In the genomic region with DNA sequence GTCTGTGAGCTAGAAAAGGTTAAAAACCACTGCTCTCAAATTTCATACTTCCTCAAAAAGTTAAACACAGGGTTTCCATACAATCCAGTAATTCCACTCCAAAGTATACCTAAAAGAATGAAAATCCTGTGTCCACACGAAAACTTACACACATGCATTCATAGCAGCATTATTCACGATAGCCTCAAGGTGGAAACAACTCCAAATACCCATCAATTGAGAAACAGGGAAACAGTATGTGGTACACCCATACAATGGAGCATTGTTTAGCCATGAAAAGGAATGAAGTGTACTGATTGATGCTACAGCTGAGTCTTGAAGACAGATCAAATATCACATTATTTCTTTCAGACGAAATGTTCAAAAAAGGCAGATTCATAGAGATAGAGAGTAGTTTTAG, we compare ENCODE assay signal across 23 cellular contexts. TPM values are rescaled to one million over a fixed set of nuclear protein-coding genes. Genes with fewer than 3 reads are reported as not detected.
DNase-seq lines count a peak whose midpoint lies in the region; ATAC-seq, FAIRE-seq and TF ChIP-seq lines count a peak whose summit lies in the region.
"Had no signal": no experiment of that assay in that cellular context is flagged by ENCODE, and none has a peak within 500 bp of the region (broad histone marks: within the 10 kb centered on the region; RNA-seq: fewer than 3 reads in every experiment).

No MANE protein-coding gene starts in this region.

- peak overlapping the region; percentile 42 for H3K27ac Mint-ChIP-seq in activated naive CD4-positive, alpha-beta T cell treated with anti-CD3 and anti-CD28 coated beads, Interleukin-2, amount 10 ng/mL, durations not matched to agents 7 days and 5 days
- peak overlapping the region in 1 of 2 donors; percentile 88 for H3K27ac Mint-ChIP-seq in activated naive CD4-positive, alpha-beta T cell treated with anti-CD3 and anti-CD28 coated beads, Interleukin-2, amount 50 U/mL, for 72 hours
- peak overlapping the region in 1 of 2 donors; percentile 5 for H3K27ac Mint-ChIP-seq in stimulated activated naive CD8-positive, alpha-beta T cell treated with anti-CD3 and anti-CD28 coated beads, Interleukin-15, amount 100 ng/mL, for 72 hours
- H3K27ac Mint-ChIP-seq in mesothelial cell of epicardium = no peak overlapping the region
- H3K27ac Mint-ChIP-seq: H9, WTC11 had no signal

- H3K4me3 ChIP-seq in bronchial epithelial cell (ENCODE audit: low read depth, low read length) = no peak overlapping the region
- H3K4me3 ChIP-seq: esophagus muscularis mucosa, thoracic aorta had no signal

- H3K36me3 Mint-ChIP-seq in activated naive CD4-positive, alpha-beta T cell treated with anti-CD3 and anti-CD28 coated beads, Interleukin-2, amount 10 ng/mL, durations not matched to agents 7 days and 5 days = peaks cover 83% of the 10 kb centered on the region
- H3K36me3 Mint-ChIP-seq in activated naive CD4-positive, alpha-beta T cell treated with anti-CD3 and anti-CD28 coated beads, Interleukin-2, amount 50 U/mL, for 72 hours = peaks cover 38 to 76% of the 10 kb centered on the region in 2 donors
- peaks cover 49% of the 10 kb centered on the region for H3K36me3 Mint-ChIP-seq in mesothelial cell of epicardium

- no peak for ATAC-seq in activated naive CD4-positive, alpha-beta T cell treated with anti-CD3 and anti-CD28 coated beads, Interleukin-2, amount 50 U/mL, for 72 hours
- no peak for ATAC-seq in stimulated activated naive CD8-positive, alpha-beta T cell treated with anti-CD3 and anti-CD28 coated beads, Interleukin-15, amount 100 ng/mL, for 72 hours
- ATAC-seq: HepG2, left ventricle myocardium superior, WTC11 had no signal

- peaks cover 75% of the 10 kb centered on the region for H3K4me1 Mint-ChIP-seq in activated naive CD4-positive, alpha-beta T cell treated with anti-CD3 and anti-CD28 coated beads, Interleukin-2, amount 10 ng/mL, durations not matched to agents 7 days and 5 days
- H3K4me1 Mint-ChIP-seq in stimulated activated naive CD8-positive, alpha-beta T cell treated with anti-CD3 and anti-CD28 coated beads, Interleukin-15, amount 100 ng/mL, for 72 hours = peaks cover 76% of the 10 kb centered on the region
- H3K4me1 Mint-ChIP-seq in mesothelial cell of epicardium = peaks cover 40% of the 10 kb centered on the region

- H3K36me3 ChIP-seq in bronchial epithelial cell (ENCODE audit: control insufficient read depth, insufficient read depth, low read length) = peaks cover 5% of the 10 kb centered on the region

- no peaks in the 10 kb centered on the region for H3K27me3 ChIP-seq in bronchial epithelial cell (ENCODE audit: control insufficient read depth, insufficient read depth, low read length)
- H3K27me3 ChIP-seq: esophagus muscularis mucosa had no signal

- H3K4me3 Mint-ChIP-seq in activated naive CD4-positive, alpha-beta T cell treated with anti-CD3 and anti-CD28 coated beads, Interleukin-2, amount 10 ng/mL, durations not matched to agents 7 days and 5 days = peak overlapping the region; percentile 81
- peak overlapping the region; percentile 9 to 54 for H3K4me3 Mint-ChIP-seq in stimulated activated naive CD8-positive, alpha-beta T cell treated with anti-CD3 and anti-CD28 coated beads, Interleukin-15, amount 100 ng/mL, for 72 hours
- H3K4me3 Mint-ChIP-seq in mesothelial cell of epicardium = no peak overlapping the region
- H3K4me3 Mint-ChIP-seq: H9, WTC11 had no signal

- no peaks in the 10 kb centered on the region for H3K27me3 Mint-ChIP-seq in activated naive CD4-positive, alpha-beta T cell treated with anti-CD3 and anti-CD28 coated beads, Interleukin-2, amount 10 ng/mL, durations not matched to agents 7 days and 5 days
- H3K27me3 Mint-ChIP-seq in stimulated activated naive CD8-positive, alpha-beta T cell treated with anti-CD3 and anti-CD28 coated beads, Interleukin-15, amount 100 ng/mL, for 72 hours = no peaks in the 10 kb centered on the region
- H3K27me3 Mint-ChIP-seq in mesothelial cell of epicardium (ENCODE audit: low read depth) = no peaks in the 10 kb centered on the region

- in situ Hi-C loops in SK-MEL-5 (cut with HindIII; ENCODE audit: low pct_unique_long_range_greater_than_20kb, low sequenced_read_pairs) = no loop called here

- H3K9me3 Mint-ChIP-seq in activated naive CD4-positive, alpha-beta T cell treated with anti-CD3 and anti-CD28 coated beads, Interleukin-2, amount 10 ng/mL, durations not matched to agents 7 days and 5 days = peaks cover 39% of the 10 kb centered on the region
- H3K9me3 Mint-ChIP-seq in activated naive CD4-positive, alpha-beta T cell treated with anti-CD3 and anti-CD28 coated beads, Interleukin-2, amount 50 U/mL, for 72 hours = peaks cover 17 to 23% of the 10 kb centered on the region in 2 donors
- peaks cover 24 to 25% of the 10 kb centered on the region in 2 donors for H3K9me3 Mint-ChIP-seq in stimulated activated naive CD8-positive, alpha-beta T cell treated with anti-CD3 and anti-CD28 coated beads, Interleukin-15, amount 100 ng/mL, for 72 hours
- H3K9me3 Mint-ChIP-seq in mesothelial cell of epicardium = peaks cover 35% of the 10 kb centered on the region
- H3K9me3 Mint-ChIP-seq: WTC11 had no signal

- no peak for FAIRE-seq in bronchial epithelial cell (lab: Jason Lieb, UNC)
- FAIRE-seq: HepG2 had no signal

- no peak for DNase-seq in activated naive CD4-positive, alpha-beta T cell treated with anti-CD3 and anti-CD28 coated beads, Interleukin-2, amount 10 ng/mL, durations not matched to agents 7 days and 5 days
- no peak for DNase-seq in activated naive CD4-positive, alpha-beta T cell treated with anti-CD3 and anti-CD28 coated beads, Interleukin-2, amount 50 U/mL, for 72 hours (ENCODE audit: low spot score in 2 of 2)
- peak; percentile 96 for DNase-seq in SK-MEL-5 (ENCODE audit: low read depth, low spot score)
- DNase-seq in bronchial epithelial cell (ENCODE audit: low read depth) = peak; percentile 66
- DNase-seq in stimulated activated naive CD8-positive, alpha-beta T cell treated with anti-CD3 and anti-CD28 coated beads, Interleukin-15, amount 100 ng/mL, for 72 hours = no peak
- DNase-seq in T-helper 9 cell = no peak
- no peak for DNase-seq in mesothelial cell of epicardium (ENCODE audit: low spot score in 2 of 2, unreplicated experiment in 2 of 2)
- DNase-seq in stimulated activated naive CD4-positive, alpha-beta T cell treated with Interleukin-2 at 50 U/mL for 16 hours (lab: John Stamatoyannopoulos, UW) = no peak
- DNase-seq: activated CD8-positive, alpha-beta memory T cell treated with anti-CD3 and anti-CD28 coated beads, Interleukin-2, amount 50 U/mL, for 4 hours; amygdala; COR-L47; glutamatergic neuron; H9; left ventricle myocardium superior; NCI-H1105 treated with DMSO at 0.1 percent for 48 hours; NCI-H2107; NCI-H526; Right ventricle myocardium superior; stimulated activated CD4-positive, alpha-beta T cell treated with anti-CD3 and anti-CD28 coated beads, Interleukin-12 subunit alpha, Interleukin-12 subunit beta, amount 100 ng/mL, for 4 hours had no signal

- TF ChIP-seq CTCF in bronchial epithelial cell (IDR thresholded peaks at IDR 0.05; ENCODE audit: insufficient read depth, low read length, severe bottlenecking) (no peak), mesothelial cell of epicardium (IDR thresholded peaks at IDR 0.05; ENCODE audit: unreplicated experiment) (no peak)

- CTCF ChIA-PET in activated naive CD4-positive, alpha-beta T cell treated with anti-CD3 and anti-CD28 coated beads, Interleukin-2, amount 10 ng/mL, durations not matched to agents 7 days and 5 days (lab: Charles Lee) = interaction anchor here (1.3 to 5.1 kb wide), 4 partner anchors 16 to 52 kb away, joined by 3 to 30 read pairs (median 4); no protein-coding TSS in a partner anchor

RNA-seq across cellular contexts. Expression of a gene that starts 36.7 kb away (rescaled TPM):
- total RNA-seq in activated naive CD4-positive, alpha-beta T cell treated with anti-CD3 and anti-CD28 coated beads, Interleukin-2, amount 50 U/mL, for 72 hours = 10 to 100 TPM; 37.0 to 59.5 TPM
- 21.6 and 25.8 TPM in 2 replicates for total RNA-seq in SK-MEL-5 (2014; rRNA removed; shearing (Covaris generic))
- 81.7 and 107 TPM in 2 replicates for polyA plus RNA-seq in SK-MEL-5 (2015; cell fraction: cytosol; rRNA removed)
- 38.8 and 46.0 TPM in 2 replicates for polyA plus RNA-seq in SK-MEL-5 (2015; cell fraction: nucleus; rRNA removed)
- total RNA-seq in bronchial epithelial cell = 41.6 and 55.8 TPM in 2 replicates
- 46.9 to 52.8 TPM (median 51.7 TPM) in 3 replicates for total RNA-seq in mesothelial cell of epicardium

Comparison
In these comparisons a context has a peak if more than half of its experiments do, and no peak if none do; other contexts are left out.
1. DNase-seq: peak in SK-MEL-5 (single experiment) and bronchial epithelial cell (single experiment); none in activated naive CD4-positive, alpha-beta T cell treated with anti-CD3 and anti-CD28 coated beads, Interleukin-2, amount 10 ng/mL, durations not matched to agents 7 days and 5 days (single experiment), activated naive CD4-positive, alpha-beta T cell treated with anti-CD3 and anti-CD28 coated beads, Interleukin-2, amount 50 U/mL, for 72 hours (0 of 2), stimulated activated naive CD8-positive, alpha-beta T cell treated with anti-CD3 and anti-CD28 coated beads, Interleukin-15, amount 100 ng/mL, for 72 hours (0 of 2), T-helper 9 cell (single experiment), mesothelial cell of epicardium (0 of 2) and stimulated activated naive CD4-positive, alpha-beta T cell treated with Interleukin-2 at 50 U/mL for 16 hours (single experiment).